8 cellular contexts compared by ENCODE assay signal in the genomic region with DNA sequence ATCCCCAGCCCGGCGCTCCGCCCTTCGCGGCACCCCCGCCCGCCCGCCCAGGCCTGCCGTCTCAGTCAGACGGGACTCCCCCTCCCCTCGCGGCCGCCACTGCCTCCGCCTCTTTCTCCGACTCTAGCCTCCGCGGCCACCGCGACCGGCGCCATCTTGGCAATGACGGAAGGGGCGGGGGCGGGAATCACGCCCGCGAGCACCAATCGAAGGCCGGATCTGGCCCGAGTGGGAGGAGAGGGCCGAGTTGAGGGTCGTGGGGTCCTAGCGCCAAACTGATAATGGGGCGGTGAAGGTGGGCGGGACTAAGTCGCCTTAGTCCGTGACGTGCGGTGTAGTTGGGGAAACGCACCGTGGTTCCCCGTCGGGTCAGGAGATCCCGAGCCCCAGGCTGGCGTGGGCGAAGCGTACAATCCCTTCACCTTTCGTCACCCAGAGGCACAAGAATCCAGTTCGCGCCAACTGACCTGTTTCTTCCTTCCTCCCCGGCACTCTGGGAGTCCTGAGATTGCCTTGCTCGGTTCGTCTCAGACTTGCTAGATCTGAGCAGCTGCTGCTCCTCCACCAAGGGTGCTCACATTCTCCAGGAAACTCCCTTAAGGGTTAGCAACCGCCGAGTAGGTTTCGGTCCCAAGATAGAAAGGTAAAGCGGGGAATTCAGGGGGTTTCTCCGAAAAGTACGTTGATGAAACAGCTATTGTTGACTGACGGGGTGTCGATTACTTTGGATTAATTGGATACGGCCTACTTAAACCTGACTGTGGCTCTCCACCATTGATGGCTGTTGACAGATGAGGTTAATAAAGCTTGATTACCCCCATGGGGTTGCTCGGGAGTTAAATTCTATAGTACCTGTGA. TPM values are rescaled to one million over a fixed set of nuclear protein-coding genes. Genes with fewer than 3 reads are reported as not detected.
DNase-seq lines count a peak whose midpoint lies in the region; ATAC-seq and TF ChIP-seq lines count a peak whose summit lies in the region.

Gene DENND4A (minus strand): TSS at position 164 of the 858 bp plus-strand sequence. CDS start 35,843 bp downstream, outside the sequence.

- peak within 1 kb of the TSS; percentile 89 for H3K4me3 Mint-ChIP-seq in endodermal cell

- H3K36me3 ChIP-seq in NT2/D1 (ENCODE audit: insufficient read depth, insufficient read length, low read length) (no peaks in the 10 kb centered on the region), endodermal cell (ENCODE audit: control insufficient read depth, insufficient read depth, low read length) (no peaks in the 10 kb centered on the region)

- peak; percentile 80 for ATAC-seq in GM21381 (IDR thresholded peaks at IDR 0.05; ENCODE audit: unreplicated experiment)

- H3K36me3 Mint-ChIP-seq in endodermal cell (ENCODE audit: low read depth): no peaks in the 10 kb centered on the region

- H3K9ac ChIP-seq in NT2/D1 (ENCODE audit: insufficient read length, low read depth): peak within 1 kb of the TSS; percentile 80
- H3K9ac ChIP-seq in endodermal cell (ENCODE audit: extremely low read depth, low read length, poor library complexity, severe bottlenecking): peak within 1 kb of the TSS; percentile 82

- 2 to 7% methylated on average over 18 to 57 of the region's 63 CpGs for WGBS in endodermal cell (ENCODE audit: insufficient coverage in 1 of 2, insufficient read length in 1 of 2), 2 experiments

- H3K4me1 ChIP-seq in NT2/D1 (ENCODE audit: insufficient read depth, insufficient read length) (no peaks in the 10 kb centered on the region), endodermal cell (ENCODE audit: control insufficient read depth, insufficient read depth, low read length) (no peaks in the 10 kb centered on the region)

- TF ChIP-seq CTCF in endodermal cell (conservative IDR thresholded peaks at IDR 0.05): no peak

- no peaks in the 10 kb centered on the region for H3K27me3 Mint-ChIP-seq in endodermal cell (ENCODE audit: insufficient read depth)

- peak within 1 kb of the TSS; percentile 51 for H3K27ac ChIP-seq in endodermal cell (ENCODE audit: low read depth, low read length)

- H3K4me1 Mint-ChIP-seq in endodermal cell: peaks cover 19% of the 10 kb centered on the region

- peak within 1 kb of the TSS; percentile 76 for H3K4me3 ChIP-seq in NT2/D1 (ENCODE audit: insufficient read length, low read depth)
- peak within 1 kb of the TSS; percentile 92 for H3K4me3 ChIP-seq in endodermal cell (ENCODE audit: low read length)

- H3K9me3 ChIP-seq in NT2/D1 (ENCODE audit: insufficient read depth, low read length) (no peaks in the 10 kb centered on the region), endodermal cell (ENCODE audit: control insufficient read depth, low read length) (no peaks in the 10 kb centered on the region)

- no peaks in the 10 kb centered on the region for H3K9me3 Mint-ChIP-seq in endodermal cell

- H3K27me3 ChIP-seq in NT2/D1 (ENCODE audit: insufficient read depth, insufficient read length): peaks cover 17% of the 10 kb centered on the region
- H3K27me3 ChIP-seq in endodermal cell (ENCODE audit: control insufficient read depth, insufficient read depth, low read length, poor library complexity, severe bottlenecking): no peaks in the 10 kb centered on the region

- peak within 1 kb of the TSS; percentile 97 for H3K27ac Mint-ChIP-seq in endodermal cell

- peak; percentile 97 for DNase-seq in COR-L47 (lab: John Stamatoyannopoulos, UW)
- DNase-seq in HUDEP-2 (lab: John Stamatoyannopoulos, UW; ENCODE audit: unreplicated experiment in 76 of 76): peak in 75 of 76 experiments; percentile 65 to 98 (median 97)
- DNase-seq in NT2/D1 (ENCODE audit: low read depth, low spot score): peak; percentile 97
- peak; percentile 94 for DNase-seq in activated CD8-positive, alpha-beta memory T cell treated with anti-CD3 and anti-CD28 coated beads, Interleukin-2, amount 50 U/mL, for 1 hour (ENCODE audit: extremely low read depth)
- peak; percentile 99 for DNase-seq in endodermal cell
- DNase-seq in mesenteric fat pad (ENCODE audit: low spot score): peak; percentile 99
- DNase-seq in stimulated activated CD8-positive, alpha-beta memory T cell treated with anti-CD3 and anti-CD28 coated beads, Interleukin-15, amount 100 ng/mL, for 24 hours (ENCODE audit: low read depth): peak; percentile 94

RNA-seq across cellular contexts. Expression of gene DENND4A, which starts in this region (rescaled TPM):
- 1 to 10 TPM; 7.3 to 9.8 TPM for total RNA-seq in endodermal cell
- 8.3 TPM for polyA plus RNA-seq in endodermal cell (2013, experiment 1 of 2)
- 7.9 TPM for polyA plus RNA-seq in endodermal cell (2013, experiment 2 of 2)
- 30.4 TPM for total RNA-seq in mesenteric fat pad

Comparison
In these comparisons a context has a peak if more than half of its experiments do, and no peak if none do; other contexts are left out.
1. Peak in every context shown above with its lines: DNase-seq, ATAC-seq, H3K4me3 ChIP-seq and H3K27ac ChIP-seq.